ENCODE assay signal across 20 cellular contexts in the genomic region with DNA sequence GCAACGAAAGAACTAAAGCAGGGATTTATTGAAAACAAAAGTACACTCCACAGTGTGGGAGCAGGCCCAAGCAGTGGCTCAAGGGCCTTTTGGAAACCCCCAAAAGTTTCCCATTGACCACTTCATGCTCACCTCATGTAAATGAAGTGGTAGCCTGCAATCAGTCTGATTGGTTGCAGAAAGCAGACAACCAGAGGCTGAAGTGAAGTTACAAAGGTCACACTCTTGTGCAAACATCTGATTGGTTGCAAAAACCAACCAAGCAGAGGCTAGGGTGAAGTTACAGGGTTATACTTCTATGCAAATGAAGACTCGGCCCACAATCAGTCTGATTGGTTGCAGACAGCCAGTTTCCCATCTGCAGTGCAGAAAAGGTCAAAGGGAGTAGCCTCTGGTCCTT.
A peak's percentile ranks its signal among the peaks of the same experiment; 100 is the strongest.
DNase-seq lines count a peak whose midpoint lies in the region; ATAC-seq, FAIRE-seq and TF ChIP-seq lines count a peak whose summit lies in the region.
"Had no signal": no experiment of that assay in that cellular context is flagged by ENCODE, and none has a peak within 500 bp of the region (broad histone marks: within the 10 kb centered on the region; RNA-seq: fewer than 3 reads in every experiment).

No MANE protein-coding gene starts in this region.

- no peak overlapping the region for H3K4me3 ChIP-seq in foreskin fibroblast (ENCODE audit: low read depth in 1 of 2, low read length in 2 of 2)
- H3K4me3 ChIP-seq: ascending aorta, right lobe of liver, SJSA1, stomach had no signal

- H3K27ac ChIP-seq in caudate nucleus (ENCODE audit: low read depth, low read length): no peak overlapping the region
- H3K27ac ChIP-seq: 22Rv1, ascending aorta, right lobe of liver, SJSA1, stomach had no signal

- TF ChIP-seq CTCF in foreskin fibroblast (IDR thresholded peaks at IDR 0.05; ENCODE audit: low read depth, low read length): no peak

- in situ Hi-C loops in Caki2 (cut with HindIII; ENCODE audit: low pct_unique_long_range_greater_than_20kb, low sequenced_read_pairs): no loop called here

- ATAC-seq in GM19035 (IDR thresholded peaks at IDR 0.05; ENCODE audit: unreplicated experiment) (peak; percentile 86), HG02610 (IDR thresholded peaks at IDR 0.05; ENCODE audit: unreplicated experiment) (peak; percentile 76), HG03342 (IDR thresholded peaks at IDR 0.05; ENCODE audit: unreplicated experiment) (peak; percentile 69)
- ATAC-seq: right lobe of liver had no signal

- no peak for FAIRE-seq in RCC 7860 (lab: Jason Lieb, UNC)
- FAIRE-seq: H54, HTR-8/SVneo had no signal

- DNase-seq in Caki2 (ENCODE audit: low read depth) (peak; percentile 14), GF-D8 (lab: John Stamatoyannopoulos, UW) (no peak), foreskin fibroblast (no peak), caudate nucleus (lab: John Stamatoyannopoulos, UW) (no peak), RCC 7860 (ENCODE audit: low spot score) (no peak)
- DNase-seq: activated CD8-positive, alpha-beta memory T cell treated with anti-CD3 and anti-CD28 coated beads, Interleukin-2, amount 50 U/mL, for 4 hours; activated naive CD4-positive, alpha-beta T cell; NCI-H1436 treated with DMSO at 0.1 percent for 48 hours; NCI-H345; right lobe of liver; stomach; T-helper 9 cell had no signal
